In genomic region chr4:583820-584219, GRCh38 we compare ENCODE assay signal across 10 cellular contexts. TPM values are rescaled to one million over a fixed set of nuclear protein-coding genes. Genes with fewer than 3 reads are reported as not detected.
"Had no signal": no experiment of that assay in that cellular context is flagged by ENCODE, and none has a peak within 500 bp of the region (broad histone marks: within the 10 kb centered on the region; RNA-seq: fewer than 3 reads in every experiment).

No MANE protein-coding gene starts in this region.

- H3K4me3 ChIP-seq: K562 had no signal

- DNase-seq: IMR-90, KBM-7, KG1 had no signal

- H3K4me2 ChIP-seq: KMS-11 had no signal

- H3K27ac ChIP-seq: HL-60, KMS-11 had no signal

- H3K9ac ChIP-seq: KMS-11 had no signal

- ATAC-seq: K562 had no signal

- FAIRE-seq: HTR-8/SVneo, K562 had no signal

RNA-seq across cellular contexts. Expression of gene TMEM271, which starts 7.7 kb away (rescaled TPM):
- total RNA-seq: HT-29, HT1080, IMR-90, K562 had no signal
- polyA plus RNA-seq: IgD-negative memory B cell, IMR-90, K562 had no signal

RNA-seq across cellular contexts. Expression of gene PDE6B, which starts 41.6 kb away (rescaled TPM):
- total RNA-seq: HT-29, K562 had no signal
- polyA plus RNA-seq: IMR-90 had no signal
